In genomic region chr9:26744362-26744965, GRCh38 we compare ENCODE assay signal across 8 cellular contexts.
DNase-seq lines count a peak whose midpoint lies in the region; ATAC-seq and TF ChIP-seq lines count a peak whose summit lies in the region.

No MANE protein-coding gene starts in this region.

- H3K4me1 ChIP-seq in Panc1 (ENCODE audit: control insufficient read depth, insufficient read depth, low read length) (no peaks in the 10 kb centered on the region), suprapubic skin (no peaks in the 10 kb centered on the region)

- H3K27ac ChIP-seq in AG04450 (ENCODE audit: low read depth, low read length) (no peak overlapping the region), Panc1 (ENCODE audit: low read length) (no peak overlapping the region), suprapubic skin (no peak overlapping the region)

- in situ Hi-C loops in Panc1 (cut with HindIII; ENCODE audit: low pct_unique_long_range_greater_than_20kb, low sequenced_read_pairs) = no loop called here

- DNase-seq in AG04450 (ENCODE audit: low read depth, low spot score) (no peak), GM20000 (ENCODE audit: low spot score) (peak; percentile 8), Panc1 (ENCODE audit: low read depth, low spot score) (no peak), foreskin fibroblast (peak in 1 of 2 donors; percentile 31), suprapubic skin (ENCODE audit: low spot score in 2 of 2) (no peak), cortex of kidney (lab: John Stamatoyannopoulos, UW) (no peak), GM19238 (ENCODE audit: insufficient read length, low spot score) (no peak)

- no TSS peak for BruUV-seq in Panc1 (replicated peaks; lab: Mats Ljungman, UMichigan)

- ATAC-seq in Panc1 (no peak), HG03354 (IDR thresholded peaks at IDR 0.05; ENCODE audit: poor library complexity, severe bottlenecking, unreplicated experiment) (no peak)

- TF ChIP-seq POLR2A in suprapubic skin (IDR thresholded peaks at IDR 0.05) = no peak

- CTCF ChIA-PET in AG04450 (lab: Charles Lee) = interaction anchor here (2.0 kb wide), 1 partner anchor 803 kb away, joined by 11 read pairs; no protein-coding TSS in a partner anchor
- CTCF ChIA-PET in Panc1 (lab: Charles Lee) = no interaction called here

- intact Hi-C loops in Panc1 (cut with micrococcal nuclease; ENCODE audit: unreplicated experiment) = loop anchor here (10.0 kb wide), 2 partner anchors 110 to 230 kb away; no protein-coding TSS in a partner anchor

- H3K9me3 ChIP-seq in AG04450 (ENCODE audit: control insufficient read depth, insufficient read depth, low read length) (no peaks in the 10 kb centered on the region), Panc1 (ENCODE audit: control insufficient read depth, insufficient read depth, low read depth, low read length) (no peaks in the 10 kb centered on the region), suprapubic skin (no peaks in the 10 kb centered on the region)

- H3K4me3 ChIP-seq in AG04450 (ENCODE audit: low read depth, low read length) (no peak overlapping the region), Panc1 (ENCODE audit: low read depth in 2 of 2, low read length in 2 of 2) (no peak overlapping the region), foreskin fibroblast (ENCODE audit: low read depth in 1 of 2, low read length in 2 of 2) (no peak overlapping the region), suprapubic skin (no peak overlapping the region)

- H3K27me3 ChIP-seq in AG04450 (ENCODE audit: control insufficient read depth, insufficient read depth, low read length) = no peaks in the 10 kb centered on the region
- H3K27me3 ChIP-seq in Panc1 (ENCODE audit: control insufficient read depth, insufficient read depth, low read length) = no peaks in the 10 kb centered on the region
- H3K27me3 ChIP-seq in suprapubic skin = no peaks in the 10 kb centered on the region

- H3K36me3 ChIP-seq in Panc1 (ENCODE audit: control insufficient read depth, insufficient read depth, low read length) = no peaks in the 10 kb centered on the region
- no peaks in the 10 kb centered on the region for H3K36me3 ChIP-seq in suprapubic skin

- WGBS in suprapubic skin = 32% methylated on average over 2 of the region's 2 CpGs

- no peak for TF ChIP-seq EP300 in suprapubic skin (IDR thresholded peaks at IDR 0.05)

- TF ChIP-seq CTCF in AG04450 (IDR thresholded peaks at IDR 0.05; ENCODE audit: low read depth, low read length) = peak; percentile 64
- peak; percentile 47 for TF ChIP-seq CTCF in GM20000 (IDR thresholded peaks at IDR 0.05; ENCODE audit: extremely low read depth, missing control alignments)
- peak; percentile 32; the same call in 1 of the 2 replicates for TF ChIP-seq CTCF in Panc1 (IDR thresholded peaks at IDR 0.05)
- TF ChIP-seq CTCF in foreskin fibroblast (IDR thresholded peaks at IDR 0.05; ENCODE audit: low read depth, low read length) = peak; percentile 55
- TF ChIP-seq CTCF in suprapubic skin (IDR thresholded peaks at IDR 0.05) = peak; percentile 47 to 67

- POLR2A ChIA-PET in AG04450 (lab: Yijun Ruan, JAX) = no interaction called here
- POLR2A ChIA-PET in Panc1 (lab: Charles Lee) = no interaction called here
